ENCODE assay signal across 9 cellular contexts in genomic region chr10:32982911-32983310, GRCh38. TPM values are rescaled to one million over a fixed set of nuclear protein-coding genes. Genes with fewer than 3 reads are reported as not detected.
DNase-seq lines count a peak whose midpoint lies in the region; ATAC-seq and TF ChIP-seq lines count a peak whose summit lies in the region.
"Had no signal": no experiment of that assay in that cellular context is flagged by ENCODE, and none has a peak within 500 bp of the region (broad histone marks: within the 10 kb centered on the region; RNA-seq: fewer than 3 reads in every experiment).

No MANE protein-coding gene starts in this region.

- no peak for TF ChIP-seq POLR2A in heart left ventricle (IDR thresholded peaks at IDR 0.05)
- TF ChIP-seq POLR2A in thyroid gland (IDR thresholded peaks at IDR 0.05): no peak

- H3K4me3 ChIP-seq in heart left ventricle: no peak overlapping the region
- peak overlapping the region; percentile 12 for H3K4me3 ChIP-seq in brain microvascular endothelial cell (ENCODE audit: low read depth, low read length)
- peak overlapping the region in 1 of 2 experiments; percentile 59 for H3K4me3 ChIP-seq in mesenchymal stem cell (ENCODE audit: insufficient read depth in 1 of 2, low read depth in 1 of 2, low read length in 2 of 2)
- no peak overlapping the region for H3K4me3 ChIP-seq in thyroid gland (replicated peaks in 1 of 3)

- peak overlapping the region; percentile 97 for H3K9ac ChIP-seq in mesenchymal stem cell (ENCODE audit: low read length)

- H3K36me3 ChIP-seq in heart left ventricle: no peaks in the 10 kb centered on the region
- no peaks in the 10 kb centered on the region for H3K36me3 ChIP-seq in brain microvascular endothelial cell (replicated peaks)
- H3K36me3 ChIP-seq in mesenchymal stem cell (ENCODE audit: control insufficient read depth in 1 of 2, insufficient read depth in 2 of 2, low read depth in 1 of 2, low read length in 2 of 2): peaks cover 3% of the 10 kb centered on the region in 2 experiments
- no peaks in the 10 kb centered on the region for H3K36me3 ChIP-seq in thyroid gland

- peak overlapping the region; percentile 98 for H3K27ac Mint-ChIP-seq in type B pancreatic cell

- H2BK15ac ChIP-seq in mesenchymal stem cell (ENCODE audit: low read depth, poor library complexity, severe bottlenecking): no peak overlapping the region

- in situ Hi-C loops in brain microvascular endothelial cell (cut with HindIII; ENCODE audit: low pct_ligation_motif_present, low sequenced_read_pairs): no loop called here

- WGBS in heart left ventricle, 4 donors: 94 to 98% (median 96%) methylated on average over 1 of the region's 1 CpG
- 40% methylated on average over 1 of the region's 1 CpG for WGBS in mesenchymal stem cell
- WGBS in thyroid gland, 2 donors: 87 to 93% methylated on average over 1 of the region's 1 CpG

- H2AK5ac ChIP-seq in mesenchymal stem cell (ENCODE audit: low read length, severe bottlenecking): no peak overlapping the region

- no peak overlapping the region for H2AFZ ChIP-seq in mesenchymal stem cell (ENCODE audit: low read depth, low read length)

- H3K18ac ChIP-seq in mesenchymal stem cell (ENCODE audit: low read depth in 1 of 2, low read length in 2 of 2): no peak overlapping the region

- no peak for TF ChIP-seq CTCF in heart left ventricle (IDR thresholded peaks at IDR 0.05)
- no peak for TF ChIP-seq CTCF in brain microvascular endothelial cell (IDR thresholded peaks at IDR 0.05; ENCODE audit: low read depth, low read length, missing control alignments)
- TF ChIP-seq CTCF in type B pancreatic cell (conservative IDR thresholded peaks at IDR 0.05): no peak
- TF ChIP-seq CTCF in thyroid gland (IDR thresholded peaks at IDR 0.05): no peak

- no peaks in the 10 kb centered on the region for H3K27me3 Mint-ChIP-seq in type B pancreatic cell

- H3K4me2 ChIP-seq in mesenchymal stem cell (ENCODE audit: low read length, poor library complexity, severe bottlenecking): no peak overlapping the region

- peak overlapping the region; percentile 86 for H2BK5ac ChIP-seq in mesenchymal stem cell (ENCODE audit: low read depth, low read length, poor library complexity, severe bottlenecking)

- no peak overlapping the region for H2BK120ac ChIP-seq in mesenchymal stem cell (ENCODE audit: low read depth, low read length)

- H2BK12ac ChIP-seq in mesenchymal stem cell (ENCODE audit: low read length in 2 of 2): no peak overlapping the region

- H3K14ac ChIP-seq in mesenchymal stem cell (ENCODE audit: low read length in 2 of 2): no peak overlapping the region

- no peak overlapping the region for H4K91ac ChIP-seq in mesenchymal stem cell (ENCODE audit: low read length)

- H3K9me3 Mint-ChIP-seq in type B pancreatic cell: no peaks in the 10 kb centered on the region

- no peak overlapping the region for H3K4me3 Mint-ChIP-seq in type B pancreatic cell

- peak overlapping the region in 8 of 12 donors; percentile 90 to 96 (median 93) for H3K27ac ChIP-seq in heart left ventricle
- H3K27ac ChIP-seq in brain microvascular endothelial cell: peak overlapping the region; percentile 98
- H3K27ac ChIP-seq in mesenchymal stem cell (ENCODE audit: low read length, poor library complexity, severe bottlenecking): peak overlapping the region; percentile 99
- H3K27ac ChIP-seq in thyroid gland: peak overlapping the region in 1 of 3 donors; percentile 94

- H3K4me1 ChIP-seq in heart left ventricle (peaks cover 7 to 70% (median 32%) of the 10 kb centered on the region in 12 donors), mesenchymal stem cell (ENCODE audit: control insufficient read depth, insufficient read depth, low read depth, low read length) (peaks cover 22% of the 10 kb centered on the region), thyroid gland (peaks cover 3 to 16% of the 10 kb centered on the region in 2 donors)

- no peaks in the 10 kb centered on the region for H3K36me3 Mint-ChIP-seq in type B pancreatic cell

- ATAC-seq in heart left ventricle (no peak), left ventricle myocardium superior (no peak), GM21717 (IDR thresholded peaks at IDR 0.05; ENCODE audit: unreplicated experiment) (no peak)

- no peak overlapping the region for H4K8ac ChIP-seq in mesenchymal stem cell (ENCODE audit: low read length)

- no peak overlapping the region for H3K23ac ChIP-seq in mesenchymal stem cell (ENCODE audit: low read length in 2 of 2)

- no peaks in the 10 kb centered on the region for H3K9me3 ChIP-seq in heart left ventricle
- no peaks in the 10 kb centered on the region for H3K9me3 ChIP-seq in mesenchymal stem cell (ENCODE audit: control insufficient read depth, low read length)
- no peaks in the 10 kb centered on the region for H3K9me3 ChIP-seq in thyroid gland

- H3K27me3 ChIP-seq in heart left ventricle (no peaks in the 10 kb centered on the region), brain microvascular endothelial cell (replicated peaks) (no peaks in the 10 kb centered on the region), mesenchymal stem cell (ENCODE audit: control insufficient read depth in 1 of 2, insufficient read depth in 1 of 2, low read length in 2 of 2) (no peaks in the 10 kb centered on the region), thyroid gland (no peaks in the 10 kb centered on the region)

- intact Hi-C loops in heart left ventricle (cut with DNase I): loop anchor here in 1 of 10 donors (10.0 kb wide), 1 partner anchor 538 kb away; the partner anchor contains the start of gene CCDC7
- intact Hi-C loops in left ventricle myocardium superior (cut with micrococcal nuclease): no loop called here
- intact Hi-C loops in thyroid gland (cut with DNase I): no loop called here

- peaks cover 3% of the 10 kb centered on the region for H3K79me1 ChIP-seq in mesenchymal stem cell (replicated peaks; ENCODE audit: low read length, poor library complexity, severe bottlenecking)

- DNase-seq in heart left ventricle (no peak), left ventricle myocardium superior (no peak), brain microvascular endothelial cell (no peak), mesenchymal stem cell (peak; percentile 62), type B pancreatic cell (ENCODE audit: extremely low spot score, unreplicated experiment) (no peak), thyroid gland (no peak), C1 segment of cervical spinal cord (lab: John Stamatoyannopoulos, UW) (no peak)
- DNase-seq: NCI-H187 had no signal

- H3K4ac ChIP-seq in mesenchymal stem cell (ENCODE audit: low read depth in 1 of 2, low read length in 2 of 2): no peak overlapping the region

- H3K4me1 Mint-ChIP-seq in type B pancreatic cell (ENCODE audit: unreplicated experiment): peaks cover 24% of the 10 kb centered on the region

RNA-seq across cellular contexts. Expression of gene ITGB1, which starts 24.9 kb away (rescaled TPM):
- total RNA-seq in heart left ventricle (1,000 to 10,000 TPM in 1 of 9 donors, 100 to 1,000 TPM in 8; 542 to 1,594 (median 701) TPM), left ventricle myocardium superior (551 TPM), type B pancreatic cell (ENCODE audit: low replicate concordance) (224 and 240 TPM in 2 replicates), thyroid gland (100 to 1,000 TPM; 264 to 699 (median 417) TPM)
- polyA plus RNA-seq in heart left ventricle: 1,000 to 10,000 TPM in 1 of 2 donors, 100 to 1,000 TPM in 1; 150 to 1,693 TPM
- polyA plus RNA-seq in mesenchymal stem cell (2013, experiment 1 of 2): 1,059 TPM
- 1,073 TPM for polyA plus RNA-seq in mesenchymal stem cell (2013, experiment 2 of 2)
